1 cellular context compared by ENCODE assay signal in the genomic region with DNA sequence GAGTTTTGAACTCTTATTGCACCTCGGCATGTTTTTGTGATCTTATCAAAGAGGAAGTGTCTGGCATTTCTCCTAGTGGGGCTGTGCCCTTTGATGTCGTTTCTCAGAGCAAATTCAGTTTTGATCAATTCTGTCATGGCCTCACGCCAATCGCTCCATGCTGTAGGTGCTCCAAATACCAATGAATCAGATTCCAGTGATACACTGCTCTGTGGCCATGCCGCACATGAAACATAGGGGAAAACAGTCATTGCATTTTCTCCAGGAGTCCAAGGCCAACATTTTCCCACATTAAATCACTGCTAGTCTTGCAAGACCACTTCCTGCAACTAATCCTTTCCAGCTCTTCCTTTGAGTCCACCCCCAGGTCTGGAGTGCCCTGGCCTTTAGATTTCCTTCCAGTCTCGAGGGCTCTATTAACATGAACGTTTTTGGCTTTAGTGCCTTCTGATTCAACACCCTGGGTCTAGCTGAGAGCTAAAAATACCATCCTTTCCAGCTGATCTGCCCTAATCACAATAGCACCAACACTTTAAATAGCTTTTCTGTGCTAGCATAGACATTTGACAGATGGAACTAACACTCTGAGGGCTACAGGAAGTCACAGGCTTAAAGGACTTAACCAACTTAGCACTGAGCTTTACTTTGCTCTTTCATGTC.
A peak's percentile ranks its signal among the peaks of the same experiment; 100 is the strongest.
TF ChIP-seq lines count a peak whose summit lies in the region.

No MANE protein-coding gene starts in this region.

TF ChIP-seq in SK-N-SH treated with all-trans-retinoic acid at 6 μM for 48 hours, 23 proteins besides CTCF, POLR2A, EP300 and RAD21 (continued from another document):
- TF ChIP-seq, protein P1, sequence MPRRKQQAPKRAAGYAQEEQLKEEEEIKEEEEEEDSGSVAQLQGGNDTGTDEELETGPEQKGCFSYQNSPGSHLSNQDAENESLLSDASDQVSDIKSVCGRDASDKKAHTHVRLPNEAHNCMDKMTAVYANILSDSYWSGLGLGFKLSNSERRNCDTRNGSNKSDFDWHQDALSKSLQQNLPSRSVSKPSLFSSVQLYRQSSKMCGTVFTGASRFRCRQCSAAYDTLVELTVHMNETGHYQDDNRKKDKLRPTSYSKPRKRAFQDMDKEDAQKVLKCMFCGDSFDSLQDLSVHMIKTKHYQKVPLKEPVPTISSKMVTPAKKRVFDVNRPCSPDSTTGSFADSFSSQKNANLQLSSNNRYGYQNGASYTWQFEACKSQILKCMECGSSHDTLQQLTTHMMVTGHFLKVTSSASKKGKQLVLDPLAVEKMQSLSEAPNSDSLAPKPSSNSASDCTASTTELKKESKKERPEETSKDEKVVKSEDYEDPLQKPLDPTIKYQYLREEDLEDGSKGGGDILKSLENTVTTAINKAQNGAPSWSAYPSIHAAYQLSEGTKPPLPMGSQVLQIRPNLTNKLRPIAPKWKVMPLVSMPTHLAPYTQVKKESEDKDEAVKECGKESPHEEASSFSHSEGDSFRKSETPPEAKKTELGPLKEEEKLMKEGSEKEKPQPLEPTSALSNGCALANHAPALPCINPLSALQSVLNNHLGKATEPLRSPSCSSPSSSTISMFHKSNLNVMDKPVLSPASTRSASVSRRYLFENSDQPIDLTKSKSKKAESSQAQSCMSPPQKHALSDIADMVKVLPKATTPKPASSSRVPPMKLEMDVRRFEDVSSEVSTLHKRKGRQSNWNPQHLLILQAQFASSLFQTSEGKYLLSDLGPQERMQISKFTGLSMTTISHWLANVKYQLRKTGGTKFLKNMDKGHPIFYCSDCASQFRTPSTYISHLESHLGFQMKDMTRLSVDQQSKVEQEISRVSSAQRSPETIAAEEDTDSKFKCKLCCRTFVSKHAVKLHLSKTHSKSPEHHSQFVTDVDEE (CRISPR knock-in tag; IDR thresholded peaks at IDR 0.05), result peak; percentile 95
- TF ChIP-seq RARB (CRISPR knock-in tag; IDR thresholded peaks at IDR 0.05) (0 out of 2 replicates have a peak, but pooled peaks have one; percentile 71), TOX (CRISPR knock-in tag; IDR thresholded peaks at IDR 0.05; ENCODE audit: borderline replicate concordance) (peak; percentile 68; the same call in 1 of the 2 replicates)
- TF ChIP-seq, protein P2, sequence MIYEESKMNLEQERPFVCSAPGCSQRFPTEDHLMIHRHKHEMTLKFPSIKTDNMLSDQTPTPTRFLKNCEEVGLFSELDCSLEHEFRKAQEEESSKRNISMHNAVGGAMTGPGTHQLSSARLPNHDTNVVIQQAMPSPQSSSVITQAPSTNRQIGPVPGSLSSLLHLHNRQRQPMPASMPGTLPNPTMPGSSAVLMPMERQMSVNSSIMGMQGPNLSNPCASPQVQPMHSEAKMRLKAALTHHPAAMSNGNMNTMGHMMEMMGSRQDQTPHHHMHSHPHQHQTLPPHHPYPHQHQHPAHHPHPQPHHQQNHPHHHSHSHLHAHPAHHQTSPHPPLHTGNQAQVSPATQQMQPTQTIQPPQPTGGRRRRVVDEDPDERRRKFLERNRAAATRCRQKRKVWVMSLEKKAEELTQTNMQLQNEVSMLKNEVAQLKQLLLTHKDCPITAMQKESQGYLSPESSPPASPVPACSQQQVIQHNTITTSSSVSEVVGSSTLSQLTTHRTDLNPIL (CRISPR knock-in tag; IDR thresholded peaks at IDR 0.05; ENCODE audit: low read depth), result no peak
TF ChIP-seq in SK-N-SH treated with all-trans-retinoic acid at 6 μM for 48 hours: peak in this region for 7.
